Comparison of ENCODE assay signal across 14 cellular contexts in genomic region chr6:154274175-154274574, GRCh38.
A peak's percentile ranks its signal among the peaks of the same experiment; 100 is the strongest.
DNase-seq lines count a peak whose midpoint lies in the region; ATAC-seq and TF ChIP-seq lines count a peak whose summit lies in the region.
"Had no signal": no experiment of that assay in that cellular context is flagged by ENCODE, and none has a peak within 500 bp of the region (broad histone marks: within the 10 kb centered on the region; RNA-seq: fewer than 3 reads in every experiment).

No MANE protein-coding gene starts in this region.

- H3K4me3 ChIP-seq in SJCRH30 (peak overlapping the region; percentile 15; the same call in 1 of the 2 replicates), neutrophil (ENCODE audit: low read depth in 1 of 2, low read length in 1 of 2) (no peak overlapping the region)
- H3K4me3 ChIP-seq: A549, HAP-1 had no signal

- H3K4me1 ChIP-seq in SJCRH30 (peaks cover 18% of the 10 kb centered on the region), neutrophil (ENCODE audit: control insufficient read depth in 1 of 2, insufficient read depth in 1 of 2, low read depth in 1 of 2, low read length in 1 of 2) (no peaks in the 10 kb centered on the region)
- H3K4me1 ChIP-seq: A549 had no signal

- no peak for TF ChIP-seq CTCF in CD4-positive, alpha-beta T cell (IDR thresholded peaks at IDR 0.05)
- TF ChIP-seq CTCF in neutrophil (IDR thresholded peaks at IDR 0.05) = no peak

- no peaks in the 10 kb centered on the region for H3K9me3 Mint-ChIP-seq in activated naive CD4-positive, alpha-beta T cell treated with anti-CD3 and anti-CD28 coated beads, Interleukin-2, amount 50 U/mL, for 24 hours
- no peaks in the 10 kb centered on the region for H3K9me3 Mint-ChIP-seq in CD4-positive, alpha-beta T cell
- H3K9me3 Mint-ChIP-seq: CD8-positive, alpha-beta memory T cell had no signal

- H3K4me1 Mint-ChIP-seq in activated naive CD4-positive, alpha-beta T cell treated with anti-CD3 and anti-CD28 coated beads, Interleukin-2, amount 50 U/mL, for 24 hours = peaks cover 45% of the 10 kb centered on the region
- H3K4me1 Mint-ChIP-seq in CD4-positive, alpha-beta T cell (ENCODE audit: low read depth) = peaks cover 57% of the 10 kb centered on the region

- no peaks in the 10 kb centered on the region for H3K36me3 Mint-ChIP-seq in activated naive CD4-positive, alpha-beta T cell treated with anti-CD3 and anti-CD28 coated beads, Interleukin-2, amount 50 U/mL, for 24 hours
- H3K36me3 Mint-ChIP-seq in CD4-positive, alpha-beta T cell (ENCODE audit: low read depth) = no peaks in the 10 kb centered on the region

- no peaks in the 10 kb centered on the region for H3K36me3 ChIP-seq in SJCRH30
- peaks cover 9% of the 10 kb centered on the region for H3K36me3 ChIP-seq in neutrophil
- H3K36me3 ChIP-seq: HAP-1 had no signal

- POLR2A ChIA-PET in CD4-positive, alpha-beta T cell (lab: Charles Lee) = interaction anchor here (1.2 to 2.9 kb wide), 3 partner anchors 25 to 117 kb away, joined by 3 to 16 read pairs (median 13); no protein-coding TSS in a partner anchor

- no peak for ATAC-seq in CD4-positive, alpha-beta T cell (ENCODE audit: poor library complexity)
- ATAC-seq in SK-N-SH treated with all-trans-retinoic acid at 6 μM for 48 hours = no peak
- ATAC-seq: A549 had no signal

- no peaks in the 10 kb centered on the region for H3K9me3 ChIP-seq in CD4-positive, alpha-beta T cell (ENCODE audit: control insufficient read depth, low read length)
- H3K9me3 ChIP-seq in SJCRH30 (replicated peaks) = no peaks in the 10 kb centered on the region
- H3K9me3 ChIP-seq in neutrophil = no peaks in the 10 kb centered on the region
- H3K9me3 ChIP-seq: A549, HAP-1 had no signal

- no peak overlapping the region for H3K27ac ChIP-seq in CD4-positive, alpha-beta T cell (ENCODE audit: low read depth, low read length)
- peak overlapping the region; percentile 91 for H3K27ac ChIP-seq in SJCRH30
- H3K27ac ChIP-seq in neutrophil = peak overlapping the region; percentile 42
- H3K27ac ChIP-seq: 22Rv1, A549, HL-60 had no signal

- CTCF ChIA-PET in CD4-positive, alpha-beta T cell (lab: Charles Lee) = interaction anchor here (1.1 to 6.2 kb wide), 4 partner anchors 8 to 118 kb away, joined by 3 to 117 read pairs (median 4); no protein-coding TSS in a partner anchor

- intact Hi-C loops in CD4-positive, alpha-beta T cell (cut with DNase I, micrococcal nuclease) = loop anchor here in 1 of 2 experiments (5.0 kb wide), 1 partner anchor 37 kb away; no protein-coding TSS in a partner anchor

- no peak for DNase-seq in activated naive CD4-positive, alpha-beta T cell treated with Interleukin-2 at 50 U/mL for 16 hours
- DNase-seq in CD4-positive, alpha-beta T cell = no peak
- no peak for DNase-seq in SJCRH30
- no peak for DNase-seq in H4 (ENCODE audit: low spot score)
- DNase-seq: AML-193; CD8-positive, alpha-beta memory T cell; COR-L47 had no signal

- no peaks in the 10 kb centered on the region for H3K27me3 ChIP-seq in CD4-positive, alpha-beta T cell (ENCODE audit: control insufficient read depth, insufficient read depth, low read length)
- H3K27me3 ChIP-seq in SJCRH30 (no peaks in the 10 kb centered on the region), neutrophil (no peaks in the 10 kb centered on the region)

- no peaks in the 10 kb centered on the region for H3K27me3 Mint-ChIP-seq in activated naive CD4-positive, alpha-beta T cell treated with anti-CD3 and anti-CD28 coated beads, Interleukin-2, amount 50 U/mL, for 24 hours
- H3K27me3 Mint-ChIP-seq in CD4-positive, alpha-beta T cell = no peaks in the 10 kb centered on the region
- H3K27me3 Mint-ChIP-seq: CD8-positive, alpha-beta memory T cell had no signal

- H3K4me3 Mint-ChIP-seq in activated naive CD4-positive, alpha-beta T cell treated with anti-CD3 and anti-CD28 coated beads, Interleukin-2, amount 50 U/mL, for 24 hours = no peak overlapping the region
- no peak overlapping the region for H3K4me3 Mint-ChIP-seq in CD4-positive, alpha-beta T cell

- peak overlapping the region; percentile 19 for H3K27ac Mint-ChIP-seq in activated naive CD4-positive, alpha-beta T cell treated with anti-CD3 and anti-CD28 coated beads, Interleukin-2, amount 50 U/mL, for 24 hours
- H3K27ac Mint-ChIP-seq in CD4-positive, alpha-beta T cell = peak overlapping the region; percentile 0

TF ChIP-seq in SK-N-SH treated with all-trans-retinoic acid at 6 μM for 48 hours, 23 proteins besides CTCF, POLR2A, EP300 and RAD21:
- TF ChIP-seq ZC3H10 (CRISPR knock-in tag; IDR thresholded peaks at IDR 0.05) (no peak), GLIS3 (CRISPR knock-in tag; IDR thresholded peaks at IDR 0.05) (no peak), ZFP30 (CRISPR knock-in tag; IDR thresholded peaks at IDR 0.05) (no peak), ISL1 (CRISPR knock-in tag; IDR thresholded peaks at IDR 0.05) (no peak)
